ENCODE assay signal across 18 cellular contexts in genomic region chr10:15720635-15721310, GRCh38. TPM values are rescaled to one million over a fixed set of nuclear protein-coding genes. Genes with fewer than 3 reads are reported as not detected.
"Had no signal": no experiment of that assay in that cellular context is flagged by ENCODE, and none has a peak within 500 bp of the region (broad histone marks: within the 10 kb centered on the region; RNA-seq: fewer than 3 reads in every experiment).

No MANE protein-coding gene starts in this region.

- FAIRE-seq: colon had no signal

- H3K27ac ChIP-seq: brain microvascular endothelial cell, foreskin keratinocyte, ovary had no signal

- H3K4me1 ChIP-seq: foreskin keratinocyte had no signal

- DNase-seq: activated CD4-positive, alpha-beta T cell treated with anti-CD3 and anti-CD28 coated beads, Interleukin-2, amount 50 U/mL, for 48 hours; activated naive CD4-positive, alpha-beta T cell; activated T-cell treated with anti-CD3 and anti-CD28 coated beads for 4 hours; amniotic stem cell; central memory CD4-positive, alpha-beta T cell; foreskin keratinocyte; stimulated activated CD4-positive, alpha-beta T cell treated with anti-CD3 and anti-CD28 coated beads, Interleukin-4, amount 100 ng/mL, for 1 hour; stomach; upper lobe of left lung had no signal

- H3K9me3 ChIP-seq: ovary, stomach, upper lobe of left lung had no signal

- H3K36me3 Mint-ChIP-seq: activated naive CD8-positive, alpha-beta T cell treated with anti-CD3 and anti-CD28 coated beads for 36 hours had no signal

- H3K27ac Mint-ChIP-seq: activated CD4-positive, alpha-beta T cell treated with anti-CD3 and anti-CD28 coated beads for 36 hours; activated naive CD8-positive, alpha-beta T cell treated with anti-CD3 and anti-CD28 coated beads for 36 hours; activated T-helper 17 cell treated with anti-CD3 and anti-CD28 coated beads, Interleukin-2, amount 50 U/mL, for 72 hours; endodermal cell had no signal

- ATAC-seq: activated CD4-positive, alpha-beta T cell treated with anti-CD3 and anti-CD28 coated beads for 36 hours; activated T-helper 17 cell treated with anti-CD3 and anti-CD28 coated beads, Interleukin-2, amount 50 U/mL, for 72 hours had no signal

- H3K9me3 Mint-ChIP-seq: activated naive CD8-positive, alpha-beta T cell treated with anti-CD3 and anti-CD28 coated beads for 36 hours; activated T-helper 17 cell treated with anti-CD3 and anti-CD28 coated beads, Interleukin-2, amount 50 U/mL, for 72 hours; endodermal cell had no signal

- H3K4me3 ChIP-seq: lung had no signal

- H3K4me3 Mint-ChIP-seq: activated CD4-positive, alpha-beta T cell treated with anti-CD3 and anti-CD28 coated beads for 36 hours; activated naive CD8-positive, alpha-beta T cell treated with anti-CD3 and anti-CD28 coated beads for 36 hours; activated T-helper 17 cell treated with anti-CD3 and anti-CD28 coated beads, Interleukin-2, amount 50 U/mL, for 72 hours had no signal

- H3K4me1 Mint-ChIP-seq: activated naive CD8-positive, alpha-beta T cell treated with anti-CD3 and anti-CD28 coated beads for 36 hours; activated T-helper 17 cell treated with anti-CD3 and anti-CD28 coated beads, Interleukin-2, amount 50 U/mL, for 72 hours had no signal

- H3K36me3 ChIP-seq: brain microvascular endothelial cell, ovary, stomach, upper lobe of left lung had no signal

- H3K27me3 ChIP-seq: ovary had no signal

RNA-seq across cellular contexts. Expression of gene ITGA8, which starts 1.1 kb away (rescaled TPM):
- total RNA-seq: activated CD4-positive, alpha-beta T cell treated with anti-CD3 and anti-CD28 coated beads for 36 hours; activated naive CD8-positive, alpha-beta T cell treated with anti-CD3 and anti-CD28 coated beads for 36 hours; activated T-helper 17 cell treated with anti-CD3 and anti-CD28 coated beads, Interleukin-2, amount 50 U/mL, for 72 hours; foreskin keratinocyte; T-helper 2 cell treated with Interferon-gamma antibody and Interleukin-4, amounts not matched to agents 100 ng/mL and 5 ng/mL, for 36 hours had no signal
- polyA plus RNA-seq: foreskin keratinocyte had no signal
